8 cellular contexts compared by ENCODE assay signal in genomic region chr1:181112071-181112929, GRCh38. TPM values are rescaled to one million over a fixed set of nuclear protein-coding genes. Genes with fewer than 3 reads are reported as not detected.
A peak's percentile ranks its signal among the peaks of the same experiment; 100 is the strongest.
DNase-seq lines count a peak whose midpoint lies in the region; ATAC-seq and TF ChIP-seq lines count a peak whose summit lies in the region.

No MANE protein-coding gene starts in this region.

- TF ChIP-seq CTCF in Panc1 (IDR thresholded peaks at IDR 0.05) = no peak
- no peak for TF ChIP-seq CTCF in fibroblast of pulmonary artery (IDR thresholded peaks at IDR 0.05; ENCODE audit: low read length, missing control alignments)
- no peak for TF ChIP-seq CTCF in retinal pigment epithelial cell (conservative IDR thresholded peaks at IDR 0.05; ENCODE audit: low read depth, low read length)
- no peak for TF ChIP-seq CTCF in activated CD8-positive, alpha-beta T cell treated with anti-CD3 and anti-CD28 coated beads for 36 hours (IDR thresholded peaks at IDR 0.05)
- TF ChIP-seq CTCF in endothelial cell (IDR thresholded peaks at IDR 0.05; ENCODE audit: unreplicated experiment) = no peak

- no TSS peak for BruUV-seq in Panc1 (replicated peaks; lab: Mats Ljungman, UMichigan)

- peaks cover 5% of the 10 kb centered on the region for H3K4me1 Mint-ChIP-seq in activated CD8-positive, alpha-beta T cell treated with anti-CD3 and anti-CD28 coated beads for 36 hours (ENCODE audit: low read depth)
- H3K4me1 Mint-ChIP-seq in endothelial cell (ENCODE audit: unreplicated experiment) = peaks cover 48% of the 10 kb centered on the region

- no peak overlapping the region for H3K4me3 ChIP-seq in GM23248
- H3K4me3 ChIP-seq in Panc1 (ENCODE audit: low read depth in 2 of 2, low read length in 2 of 2) = no peak overlapping the region
- H3K4me3 ChIP-seq in fibroblast of pulmonary artery (replicated peaks; ENCODE audit: low read depth, low read length) = no peak overlapping the region
- H3K4me3 ChIP-seq in retinal pigment epithelial cell (ENCODE audit: low read length) = no peak overlapping the region

- 31 to 35% methylated on average over 10 of the region's 10 CpGs for WGBS in GM23248 (ENCODE audit: low coverage in 1 of 2, low lambda C conversion rate in 2 of 2, missing lambda C conversion rate in 2 of 2), 2 experiments

- POLR2A ChIA-PET in Panc1 (lab: Charles Lee) = no interaction called here
- POLR2A ChIA-PET in activated CD8-positive, alpha-beta T cell treated with anti-CD3 and anti-CD28 coated beads for 36 hours (lab: Charles Lee) = interaction anchor here (1.2 to 15.6 kb wide), 2 partner anchors 22 to 23 kb away, joined by 5 to 209 read pairs; partner anchors contain the start of gene IER5

- no peaks in the 10 kb centered on the region for H3K9me3 Mint-ChIP-seq in activated CD8-positive, alpha-beta T cell treated with anti-CD3 and anti-CD28 coated beads for 36 hours
- no peaks in the 10 kb centered on the region for H3K9me3 Mint-ChIP-seq in endothelial cell (ENCODE audit: unreplicated experiment)

- H3K36me3 ChIP-seq in GM23248 (ENCODE audit: low read depth) (no peaks in the 10 kb centered on the region), Panc1 (ENCODE audit: control insufficient read depth, insufficient read depth, low read length) (no peaks in the 10 kb centered on the region)

- H3K9me3 ChIP-seq in GM23248 (ENCODE audit: low read depth) = no peaks in the 10 kb centered on the region
- H3K9me3 ChIP-seq in Panc1 (ENCODE audit: control insufficient read depth, insufficient read depth, low read depth, low read length) = no peaks in the 10 kb centered on the region

- no peak overlapping the region for H2AFZ ChIP-seq in GM23248

- no peaks in the 10 kb centered on the region for H3K36me3 Mint-ChIP-seq in activated CD8-positive, alpha-beta T cell treated with anti-CD3 and anti-CD28 coated beads for 36 hours (ENCODE audit: low read depth)
- H3K36me3 Mint-ChIP-seq in endothelial cell (ENCODE audit: low read depth, unreplicated experiment) = peaks cover 3% of the 10 kb centered on the region

- H3K27me3 ChIP-seq in GM23248 (replicated peaks; ENCODE audit: insufficient read depth) (no peaks in the 10 kb centered on the region), Panc1 (ENCODE audit: control insufficient read depth, insufficient read depth, low read length) (no peaks in the 10 kb centered on the region)

- peaks cover 9% of the 10 kb centered on the region for H3K27me3 Mint-ChIP-seq in activated CD8-positive, alpha-beta T cell treated with anti-CD3 and anti-CD28 coated beads for 36 hours
- peaks cover 7% of the 10 kb centered on the region for H3K27me3 Mint-ChIP-seq in endothelial cell (ENCODE audit: unreplicated experiment)

- H3K27ac Mint-ChIP-seq in activated CD8-positive, alpha-beta T cell treated with anti-CD3 and anti-CD28 coated beads for 36 hours = no peak overlapping the region
- no peak overlapping the region for H3K27ac Mint-ChIP-seq in endothelial cell (ENCODE audit: unreplicated experiment)

- peaks cover 24% of the 10 kb centered on the region for H3K4me1 ChIP-seq in GM23248 (ENCODE audit: insufficient read depth)
- peaks cover 55% of the 10 kb centered on the region for H3K4me1 ChIP-seq in Panc1 (ENCODE audit: control insufficient read depth, insufficient read depth, low read length)

- peak overlapping the region; percentile 36 for H3K4me2 ChIP-seq in GM23248 (ENCODE audit: unreplicated experiment)

- peak overlapping the region; percentile 57 for H3K9ac ChIP-seq in GM23248

- peak; percentile 99 for DNase-seq in GM23248
- peak; percentile 97 for DNase-seq in Panc1 (ENCODE audit: low read depth, low spot score)
- peak; percentile 99 for DNase-seq in fibroblast of pulmonary artery (ENCODE audit: low read depth)
- DNase-seq in retinal pigment epithelial cell (ENCODE audit: low read depth) = peak; percentile 91
- DNase-seq in activated CD8-positive, alpha-beta T cell treated with anti-CD3 and anti-CD28 coated beads for 36 hours = no peak
- DNase-seq in endothelial cell (ENCODE audit: low spot score) = no peak
- no peak for DNase-seq in activated CD4-positive, CD25-positive, alpha-beta regulatory T cell treated with anti-CD3 and anti-CD28 coated beads, Interleukin-2, amount 50 U/mL, for 72 hours
- DNase-seq in middle frontal gyrus (ENCODE audit: extremely low spot score, low spot score) = no peak

- in situ Hi-C loops in GM23248 (cut with MboI) = no loop called here
- in situ Hi-C loops in Panc1 (cut with HindIII; ENCODE audit: low pct_unique_long_range_greater_than_20kb, low sequenced_read_pairs) = no loop called here

- H3F3A ChIP-seq in GM23248 (ENCODE audit: insufficient read depth) = peaks cover 10% of the 10 kb centered on the region

- H3K79me2 ChIP-seq in GM23248 (ENCODE audit: insufficient read depth) = no peaks in the 10 kb centered on the region

- peak; percentile 89 for ATAC-seq in Panc1
- ATAC-seq in activated CD8-positive, alpha-beta T cell treated with anti-CD3 and anti-CD28 coated beads for 36 hours = no peak

- H3K27ac ChIP-seq in GM23248 = peak overlapping the region; percentile 79
- peak overlapping the region; percentile 78 for H3K27ac ChIP-seq in Panc1 (ENCODE audit: low read length)

- CTCF ChIA-PET in Panc1 (lab: Charles Lee) = no interaction called here
- CTCF ChIA-PET in activated CD8-positive, alpha-beta T cell treated with anti-CD3 and anti-CD28 coated beads for 36 hours (lab: Charles Lee) = interaction anchor here (1.3 to 2.6 kb wide), 3 partner anchors 21 to 30 kb away, joined by 5 to 9 read pairs (median 5); no protein-coding TSS in a partner anchor

- H3K4me3 Mint-ChIP-seq in activated CD8-positive, alpha-beta T cell treated with anti-CD3 and anti-CD28 coated beads for 36 hours = no peak overlapping the region
- no peak overlapping the region for H3K4me3 Mint-ChIP-seq in endothelial cell (ENCODE audit: unreplicated experiment)

- intact Hi-C loops in Panc1 (cut with micrococcal nuclease; ENCODE audit: unreplicated experiment) = no loop called here
- intact Hi-C loops in activated CD8-positive, alpha-beta T cell treated with anti-CD3 and anti-CD28 coated beads for 36 hours (cut with micrococcal nuclease) = no loop called here

- H4K20me1 ChIP-seq in GM23248 (ENCODE audit: insufficient read depth) = no peaks in the 10 kb centered on the region

- no peaks in the 10 kb centered on the region for H3K9me2 ChIP-seq in GM23248 (ENCODE audit: insufficient read depth)

RNA-seq across cellular contexts. Expression of gene IER5, which starts 23.8 kb away (rescaled TPM):
- 33.6 and 38.5 TPM in 2 replicates for total RNA-seq in GM23248 (2014; rRNA removed; shearing (Covaris generic))
- polyA plus RNA-seq in GM23248 (2016; fragmentation: Nextera tagmentation; extraction: Ambion mirVana) = 8.1 and 10.8 TPM in 2 replicates
- 20.4 TPM for total RNA-seq in Panc1 (2021; ENCODE audit: unreplicated experiment)
- 14.2 TPM for polyA plus RNA-seq in Panc1 (2012; ENCODE audit: insufficient read length)
- 10 to 100 TPM; 39.8 to 41.3 TPM for total RNA-seq in activated CD8-positive, alpha-beta T cell treated with anti-CD3 and anti-CD28 coated beads for 36 hours
- 18.0 TPM for total RNA-seq in endothelial cell (ENCODE audit: unreplicated experiment)

Comparison
In these comparisons a context has a peak if more than half of its experiments do, and no peak if none do; other contexts are left out.
1. DNase-seq: peak in GM23248 (single experiment), Panc1 (single experiment), fibroblast of pulmonary artery (single experiment) and retinal pigment epithelial cell (single experiment); none in activated CD8-positive, alpha-beta T cell treated with anti-CD3 and anti-CD28 coated beads for 36 hours (single experiment), endothelial cell (single experiment), activated CD4-positive, CD25-positive, alpha-beta regulatory T cell treated with anti-CD3 and anti-CD28 coated beads, Interleukin-2, amount 50 U/mL, for 72 hours (single experiment) and middle frontal gyrus (single experiment).